1 cellular context compared by ENCODE assay signal in the genomic region with DNA sequence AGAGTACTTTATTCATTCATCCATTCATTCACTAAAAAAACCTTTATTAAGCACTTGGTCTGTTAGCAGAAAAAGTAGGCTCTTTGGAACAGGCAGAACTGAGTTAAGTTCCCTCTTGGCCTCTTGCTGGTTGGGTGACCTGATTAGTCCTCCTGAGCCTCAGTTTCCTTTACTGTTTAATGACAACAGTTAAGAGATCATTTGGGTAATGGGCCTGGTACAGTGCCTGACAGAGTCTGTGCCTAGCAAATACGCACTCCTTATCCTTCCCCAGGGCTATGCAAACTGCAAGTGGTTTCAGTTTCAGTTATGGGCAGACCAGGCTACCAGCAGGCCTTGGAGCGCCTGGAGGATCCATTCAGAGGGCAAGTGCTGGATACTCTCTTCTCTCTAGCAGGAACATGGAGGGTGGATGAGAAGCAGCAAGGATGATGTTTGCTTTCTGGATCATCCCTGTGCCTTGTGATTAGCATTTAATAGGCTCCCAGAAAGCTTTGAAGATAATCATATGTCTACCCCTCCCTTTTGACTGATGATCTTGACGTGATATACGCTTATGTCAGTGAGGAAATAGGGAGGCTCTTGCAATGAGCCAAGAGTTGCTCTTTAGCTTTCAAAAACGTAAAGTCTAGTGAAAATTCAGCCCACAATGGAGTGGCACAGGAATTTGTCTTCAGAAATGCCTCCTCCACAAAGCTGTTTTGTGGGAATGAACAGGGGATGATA.
A peak's percentile ranks its signal among the peaks of the same experiment; 100 is the strongest.
TF ChIP-seq lines count a peak whose summit lies in the region.

No MANE protein-coding gene starts in this region.

TF ChIP-seq in K562, 482 proteins besides CTCF, POLR2A, EP300 and RAD21 (continues in another document):
- TF ChIP-seq EWSR1 (IDR thresholded peaks at IDR 0.05; ENCODE audit: borderline replicate concordance, low read depth, partially characterized antibody) (no peak), YY1 (IDR thresholded peaks at IDR 0.05; ENCODE audit: borderline replicate concordance in 1 of 3, control insufficient read depth in 1 of 3, extremely low read depth in 1 of 3, insufficient read depth in 3 of 3, insufficient read length in 1 of 3, insufficient replicate concordance in 2 of 3, low read depth in 1 of 3, low read length in 2 of 3) (no peak), ZNF24 (IDR thresholded peaks at IDR 0.05) (peak; percentile 61; the same call in 1 of the 2 replicates), FOXP4 (CRISPR knock-in tag; IDR thresholded peaks at IDR 0.05; ENCODE audit: borderline replicate concordance) (no peak), PHF21A (IDR thresholded peaks at IDR 0.05; ENCODE audit: borderline replicate concordance, low read depth) (no peak), GMEB1 (CRISPR knock-in tag; IDR thresholded peaks at IDR 0.05) (no peak), DMBX1 (CRISPR knock-in tag; IDR thresholded peaks at IDR 0.05; ENCODE audit: borderline replicate concordance) (no peak), ELF4 (CRISPR knock-in tag; IDR thresholded peaks at IDR 0.05) (no peak), SIRT6 (IDR thresholded peaks at IDR 0.05; ENCODE audit: low read depth, low read length) (no peak), HEY1 (CRISPR knock-in tag; IDR thresholded peaks at IDR 0.05; ENCODE audit: borderline replicate concordance) (no peak), ZFP91 (CRISPR knock-in tag; IDR thresholded peaks at IDR 0.05) (0 out of 2 replicates have a peak, but pooled peaks have one; percentile 1), SMAD1 (IDR thresholded peaks at IDR 0.05; ENCODE audit: low read depth, low read length, partially characterized antibody) (no peak), CREM (IDR thresholded peaks at IDR 0.05; ENCODE audit: low read depth) (no peak), NCOA2 (IDR thresholded peaks at IDR 0.05; ENCODE audit: partially characterized antibody in 2 of 2) (no peak), SNIP1 (IDR thresholded peaks at IDR 0.05; ENCODE audit: low read depth) (no peak), PTTG1 (tag; IDR thresholded peaks at IDR 0.05; ENCODE audit: low read depth) (no peak), MIER1 (IDR thresholded peaks at IDR 0.05; ENCODE audit: low read depth) (no peak), ARHGAP35 (IDR thresholded peaks at IDR 0.05; ENCODE audit: partially characterized antibody) (no peak), GATA2 (CRISPR knock-in tag; IDR thresholded peaks at IDR 0.05) (no peak), ZFPM2 (CRISPR knock-in tag; IDR thresholded peaks at IDR 0.05) (no peak), ZNF57 (CRISPR knock-in tag; IDR thresholded peaks at IDR 0.05) (no peak), ZNF175 (CRISPR knock-in tag; IDR thresholded peaks at IDR 0.05; ENCODE audit: low read depth) (no peak), LCOR (CRISPR knock-in tag; IDR thresholded peaks at IDR 0.05) (no peak), TOE1 (IDR thresholded peaks at IDR 0.05; ENCODE audit: borderline replicate concordance) (no peak), TOE1 (CRISPR knock-in tag; IDR thresholded peaks at IDR 0.05; ENCODE audit: borderline replicate concordance, low read depth) (no peak), IRF1 (CRISPR knock-in tag; IDR thresholded peaks at IDR 0.05; ENCODE audit: borderline replicate concordance) (no peak), NFIC (IDR thresholded peaks at IDR 0.05) (no peak), U2AF2 (optimal IDR thresholded peaks at IDR 0.05; ENCODE audit: low read depth, low read length) (no peak), USF2 (CRISPR knock-in tag; IDR thresholded peaks at IDR 0.05) (no peak), ILF3 (IDR thresholded peaks at IDR 0.05; ENCODE audit: borderline replicate concordance) (no peak), RBBP5 (IDR thresholded peaks at IDR 0.05; ENCODE audit: borderline replicate concordance, insufficient read depth, low read length, poor library complexity, severe bottlenecking) (no peak), ZNF586 (CRISPR knock-in tag; conservative IDR thresholded peaks at IDR 0.05) (no peak), RBM25 (IDR thresholded peaks at IDR 0.05; ENCODE audit: low read depth, low read length, severe bottlenecking) (peak; percentile 92), BMI1 (IDR thresholded peaks at IDR 0.05; ENCODE audit: low read length) (no peak), ZHX1 (conservative IDR thresholded peaks at IDR 0.05; ENCODE audit: low read length) (no peak), CHCHD3 (CRISPR knock-in tag; IDR thresholded peaks at IDR 0.05) (no peak), MYC (IDR thresholded peaks at IDR 0.05; ENCODE audit: low read depth, low read length) (no peak), MYC (CRISPR knock-in tag; IDR thresholded peaks at IDR 0.05; ENCODE audit: borderline replicate concordance, low read depth) (no peak), POLR3A (IDR thresholded peaks at IDR 0.05; ENCODE audit: borderline replicate concordance, extremely low read depth, insufficient read depth, insufficient read length) (no peak), ZNF124 (CRISPR knock-in tag; IDR thresholded peaks at IDR 0.05) (no peak)
- TF ChIP-seq, protein P1, sequence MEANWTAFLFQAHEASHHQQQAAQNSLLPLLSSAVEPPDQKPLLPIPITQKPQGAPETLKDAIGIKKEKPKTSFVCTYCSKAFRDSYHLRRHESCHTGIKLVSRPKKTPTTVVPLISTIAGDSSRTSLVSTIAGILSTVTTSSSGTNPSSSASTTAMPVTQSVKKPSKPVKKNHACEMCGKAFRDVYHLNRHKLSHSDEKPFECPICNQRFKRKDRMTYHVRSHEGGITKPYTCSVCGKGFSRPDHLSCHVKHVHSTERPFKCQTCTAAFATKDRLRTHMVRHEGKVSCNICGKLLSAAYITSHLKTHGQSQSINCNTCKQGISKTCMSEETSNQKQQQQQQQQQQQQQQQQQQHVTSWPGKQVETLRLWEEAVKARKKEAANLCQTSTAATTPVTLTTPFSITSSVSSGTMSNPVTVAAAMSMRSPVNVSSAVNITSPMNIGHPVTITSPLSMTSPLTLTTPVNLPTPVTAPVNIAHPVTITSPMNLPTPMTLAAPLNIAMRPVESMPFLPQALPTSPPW (CRISPR knock-in tag; IDR thresholded peaks at IDR 0.05), result peak; percentile 7; the same call in 1 of the 2 replicates
- TF ChIP-seq, protein P2, sequence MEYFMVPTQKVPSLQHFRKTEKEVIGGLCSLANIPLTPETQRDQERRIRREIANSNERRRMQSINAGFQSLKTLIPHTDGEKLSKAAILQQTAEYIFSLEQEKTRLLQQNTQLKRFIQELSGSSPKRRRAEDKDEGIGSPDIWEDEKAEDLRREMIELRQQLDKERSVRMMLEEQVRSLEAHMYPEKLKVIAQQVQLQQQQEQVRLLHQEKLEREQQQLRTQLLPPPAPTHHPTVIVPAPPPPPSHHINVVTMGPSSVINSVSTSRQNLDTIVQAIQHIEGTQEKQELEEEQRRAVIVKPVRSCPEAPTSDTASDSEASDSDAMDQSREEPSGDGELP (CRISPR knock-in tag; IDR thresholded peaks at IDR 0.05; ENCODE audit: borderline replicate concordance), result no peak
- TF ChIP-seq, protein P3, sequence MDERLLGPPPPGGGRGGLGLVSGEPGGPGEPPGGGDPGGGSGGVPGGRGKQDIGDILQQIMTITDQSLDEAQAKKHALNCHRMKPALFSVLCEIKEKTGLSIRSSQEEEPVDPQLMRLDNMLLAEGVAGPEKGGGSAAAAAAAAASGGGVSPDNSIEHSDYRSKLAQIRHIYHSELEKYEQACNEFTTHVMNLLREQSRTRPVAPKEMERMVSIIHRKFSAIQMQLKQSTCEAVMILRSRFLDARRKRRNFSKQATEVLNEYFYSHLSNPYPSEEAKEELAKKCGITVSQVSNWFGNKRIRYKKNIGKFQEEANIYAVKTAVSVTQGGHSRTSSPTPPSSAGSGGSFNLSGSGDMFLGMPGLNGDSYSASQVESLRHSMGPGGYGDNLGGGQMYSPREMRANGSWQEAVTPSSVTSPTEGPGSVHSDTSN (CRISPR knock-in tag; IDR thresholded peaks at IDR 0.05; ENCODE audit: low read depth), result no peak
- TF ChIP-seq, protein P3 (tag; conservative IDR thresholded peaks at IDR 0.05; ENCODE audit: low read depth), result peak; percentile 68
- TF ChIP-seq, protein P4, sequence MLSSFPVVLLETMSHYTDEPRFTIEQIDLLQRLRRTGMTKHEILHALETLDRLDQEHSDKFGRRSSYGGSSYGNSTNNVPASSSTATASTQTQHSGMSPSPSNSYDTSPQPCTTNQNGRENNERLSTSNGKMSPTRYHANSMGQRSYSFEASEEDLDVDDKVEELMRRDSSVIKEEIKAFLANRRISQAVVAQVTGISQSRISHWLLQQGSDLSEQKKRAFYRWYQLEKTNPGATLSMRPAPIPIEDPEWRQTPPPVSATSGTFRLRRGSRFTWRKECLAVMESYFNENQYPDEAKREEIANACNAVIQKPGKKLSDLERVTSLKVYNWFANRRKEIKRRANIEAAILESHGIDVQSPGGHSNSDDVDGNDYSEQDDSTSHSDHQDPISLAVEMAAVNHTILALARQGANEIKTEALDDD (IDR thresholded peaks at IDR 0.05), result peak; percentile 69
